ENCODE assay signal across 8 cellular contexts in genomic region chr11:125941606-125942275, GRCh38. TPM values are rescaled to one million over a fixed set of nuclear protein-coding genes. Genes with fewer than 3 reads are reported as not detected.
DNase-seq lines count a peak whose midpoint lies in the region; ATAC-seq and TF ChIP-seq lines count a peak whose summit lies in the region.

No MANE protein-coding gene starts in this region.

- no peak overlapping the region for H3K27ac Mint-ChIP-seq in immature natural killer cell

- POLR2A ChIA-PET in AG04449 (lab: Yijun Ruan, JAX): no interaction called here

- H3K4me3 Mint-ChIP-seq in immature natural killer cell: no peak overlapping the region

- H3K27me3 ChIP-seq in colonic mucosa: no peaks in the 10 kb centered on the region

- no peaks in the 10 kb centered on the region for H3K9me3 ChIP-seq in colonic mucosa

- CTCF ChIA-PET in AG04449 (lab: Yijun Ruan, JAX): interaction anchor here (0.8 to 8.8 kb wide), 11 partner anchors 9 to 256 kb away, joined by 3 to 109 read pairs (median 6); no protein-coding TSS in a partner anchor

- DNase-seq in AG04449 (ENCODE audit: low read depth, low spot score): no peak
- DNase-seq in NCI-H2029 treated with DMSO at 0.1 percent for 48 hours (lab: John Stamatoyannopoulos, UW): peak; percentile 40
- peak; percentile 58 for DNase-seq in colonic mucosa
- DNase-seq in lung microvascular endothelial cell (ENCODE audit: low read depth in 2 of 2): peak; percentile 32 to 58
- DNase-seq in stimulated activated naive CD4-positive, alpha-beta T cell (lab: John Stamatoyannopoulos, UW): peak in 5 of 6 experiments; percentile 12 to 43 (median 35)
- DNase-seq in immature natural killer cell: no peak

- H3K4me3 ChIP-seq in AG04449 (ENCODE audit: low read depth, low read length): no peak overlapping the region
- no peak overlapping the region for H3K4me3 ChIP-seq in colonic mucosa

- H3K36me3 ChIP-seq in colonic mucosa: no peaks in the 10 kb centered on the region

- intact Hi-C loops in colonic mucosa (cut with DNase I): loop anchor here (5.0 kb wide), 2 partner anchors 121 to 251 kb away; partner anchors contain the start of gene CDON

- no peaks in the 10 kb centered on the region for H3K4me1 ChIP-seq in colonic mucosa

- H3K27me3 Mint-ChIP-seq in immature natural killer cell (ENCODE audit: low read depth in 3 of 3): peaks cover 1 to 10% (median 2%) of the 10 kb centered on the region in 3 donors

- TF ChIP-seq CTCF in AG04449 (IDR thresholded peaks at IDR 0.05; ENCODE audit: insufficient read depth, low read length, missing control alignments) (peak; percentile 77), colonic mucosa (IDR thresholded peaks at IDR 0.05) (peak; percentile 62)

- no peak overlapping the region for H3K27ac ChIP-seq in colonic mucosa

- no peak overlapping the region for H3K9ac ChIP-seq in colonic mucosa (ENCODE audit: low read depth in 2 of 2, low read length in 2 of 2)

- H3K4me1 Mint-ChIP-seq in immature natural killer cell: no peaks in the 10 kb centered on the region

- H3K36me3 Mint-ChIP-seq in immature natural killer cell: no peaks in the 10 kb centered on the region

- ATAC-seq in GM18907 (IDR thresholded peaks at IDR 0.05; ENCODE audit: unreplicated experiment): peak; percentile 51
- peak; percentile 49 to 60 for ATAC-seq in activated CD4-positive, CD25-positive, alpha-beta regulatory T cell treated with anti-CD3 and anti-CD28 coated beads, Interleukin-2, amount 50 U/mL, for 24 hours

- no peaks in the 10 kb centered on the region for H3K9me3 Mint-ChIP-seq in immature natural killer cell

RNA-seq across cellular contexts. Expression of gene VSIG10L2, which starts 4.1 kb away (rescaled TPM):
- total RNA-seq in colonic mucosa (not detected), lung microvascular endothelial cell (not detected in 2 replicates)
- polyA plus RNA-seq in immature natural killer cell: not detected

RNA-seq across cellular contexts. Expression of gene DDX25, which starts 37.4 kb away (rescaled TPM):
- total RNA-seq in colonic mucosa: under 1 TPM in 1 of 2 donors, not detected in 1; 0.16 TPM
- total RNA-seq in lung microvascular endothelial cell: under 0.01 TPM in 1 of 2 replicates, not detected in the other
- polyA plus RNA-seq in immature natural killer cell: not detected

RNA-seq across cellular contexts. Expression of gene PUS3, which starts 38.7 kb away (rescaled TPM):
- total RNA-seq in colonic mucosa (1 to 10 TPM; 6.8 to 8.4 TPM), lung microvascular endothelial cell (7.2 and 8.3 TPM in 2 replicates)
- 10 to 100 TPM in 2 of 3 donors, 1 to 10 TPM in 1; 5.5 to 17.3 (median 10.0) TPM for polyA plus RNA-seq in immature natural killer cell

RNA-seq across cellular contexts. Expression of gene HYLS1, which starts 54.3 kb away (rescaled TPM):
- total RNA-seq in colonic mucosa (1 to 10 TPM; 5.6 to 8.2 TPM), lung microvascular endothelial cell (5.0 and 6.9 TPM in 2 replicates)
- polyA plus RNA-seq in immature natural killer cell: 10 to 100 TPM in 1 of 3 donors, 1 to 10 TPM in 2; 6.2 to 11.5 (median 7.7) TPM

Comparison
In these comparisons a context has a peak if more than half of its experiments do, and no peak if none do; other contexts are left out.
1. DNase-seq: peak in NCI-H2029 treated with DMSO at 0.1 percent for 48 hours (single experiment), colonic mucosa (single experiment), lung microvascular endothelial cell (2 of 2) and stimulated activated naive CD4-positive, alpha-beta T cell (5 of 6); none in AG04449 (single experiment) and immature natural killer cell (0 of 3).